In the genomic region with DNA sequence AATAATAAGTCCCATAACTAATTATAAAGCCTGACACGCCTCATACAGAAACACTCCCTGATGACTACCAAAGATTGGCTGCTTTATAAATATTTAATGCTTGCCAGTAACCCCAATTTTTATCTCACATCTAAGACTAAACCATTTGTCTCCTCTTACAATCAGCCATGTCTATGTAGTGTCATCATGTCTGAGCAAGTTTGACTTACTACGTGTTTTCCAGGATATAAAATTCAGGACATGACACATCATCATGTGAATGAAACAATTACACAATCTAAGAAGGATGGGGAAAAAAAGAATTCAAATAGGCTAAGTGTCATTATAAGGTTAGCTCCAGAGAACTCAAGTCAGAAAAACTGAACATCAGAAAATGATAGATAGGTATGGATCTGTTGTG, we compare ENCODE assay signal across 1 cellular context.
TF ChIP-seq lines count a peak whose summit lies in the region.

No MANE protein-coding gene starts in this region.

TF ChIP-seq in HEK293, 187 proteins besides CTCF, POLR2A, EP300 and RAD21 (continued from another document):
- TF ChIP-seq, protein P1, sequence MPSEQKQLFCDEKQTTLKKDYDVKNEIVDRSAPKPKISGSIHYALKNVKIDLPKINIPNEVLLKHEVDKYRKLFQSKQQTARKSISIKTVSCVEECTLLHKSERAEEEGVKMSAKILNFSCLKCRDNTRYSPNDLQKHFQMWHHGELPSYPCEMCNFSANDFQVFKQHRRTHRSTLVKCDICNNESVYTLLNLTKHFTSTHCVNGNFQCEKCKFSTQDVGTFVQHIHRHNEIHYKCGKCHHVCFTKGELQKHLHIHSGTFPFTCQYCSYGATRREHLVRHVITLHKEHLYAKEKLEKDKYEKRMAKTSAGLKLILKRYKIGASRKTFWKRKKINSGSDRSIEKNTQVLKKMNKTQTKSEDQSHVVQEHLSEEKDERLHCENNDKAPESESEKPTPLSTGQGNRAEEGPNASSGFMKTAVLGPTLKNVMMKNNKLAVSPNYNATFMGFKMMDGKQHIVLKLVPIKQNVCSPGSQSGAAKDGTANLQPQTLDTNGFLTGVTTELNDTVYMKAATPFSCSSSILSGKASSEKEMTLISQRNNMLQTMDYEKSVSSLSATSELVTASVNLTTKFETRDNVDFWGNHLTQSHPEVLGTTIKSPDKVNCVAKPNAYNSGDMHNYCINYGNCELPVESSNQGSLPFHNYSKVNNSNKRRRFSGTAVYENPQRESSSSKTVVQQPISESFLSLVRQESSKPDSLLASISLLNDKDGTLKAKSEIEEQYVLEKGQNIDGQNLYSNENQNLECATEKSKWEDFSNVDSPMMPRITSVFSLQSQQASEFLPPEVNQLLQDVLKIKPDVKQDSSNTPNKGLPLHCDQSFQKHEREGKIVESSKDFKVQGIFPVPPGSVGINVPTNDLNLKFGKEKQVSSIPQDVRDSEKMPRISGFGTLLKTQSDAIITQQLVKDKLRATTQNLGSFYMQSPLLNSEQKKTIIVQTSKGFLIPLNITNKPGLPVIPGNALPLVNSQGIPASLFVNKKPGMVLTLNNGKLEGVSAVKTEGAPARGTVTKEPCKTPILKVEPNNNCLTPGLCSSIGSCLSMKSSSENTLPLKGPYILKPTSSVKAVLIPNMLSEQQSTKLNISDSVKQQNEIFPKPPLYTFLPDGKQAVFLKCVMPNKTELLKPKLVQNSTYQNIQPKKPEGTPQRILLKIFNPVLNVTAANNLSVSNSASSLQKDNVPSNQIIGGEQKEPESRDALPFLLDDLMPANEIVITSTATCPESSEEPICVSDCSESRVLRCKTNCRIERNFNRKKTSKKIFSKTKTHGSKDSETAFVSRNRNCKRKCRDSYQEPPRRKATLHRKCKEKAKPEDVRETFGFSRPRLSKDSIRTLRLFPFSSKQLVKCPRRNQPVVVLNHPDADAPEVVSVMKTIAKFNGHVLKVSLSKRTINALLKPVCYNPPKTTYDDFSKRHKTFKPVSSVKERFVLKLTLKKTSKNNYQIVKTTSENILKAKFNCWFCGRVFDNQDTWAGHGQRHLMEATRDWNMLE (tag by site-specific recombination; conservative IDR thresholded peaks at IDR 0.05; ENCODE audit: low read depth): no peak
- no peak for TF ChIP-seq SCRT1 (tag by site-specific recombination; IDR thresholded peaks at IDR 0.05; ENCODE audit: borderline replicate concordance)
- TF ChIP-seq KLF8 (tag by site-specific recombination; IDR thresholded peaks at IDR 0.05): 0 out of 2 replicates have a peak, but pooled peaks have one; percentile 21
- TF ChIP-seq ZNF830 (tag by site-specific recombination; IDR thresholded peaks at IDR 0.05; ENCODE audit: low read depth): no peak
- TF ChIP-seq, protein P2, sequence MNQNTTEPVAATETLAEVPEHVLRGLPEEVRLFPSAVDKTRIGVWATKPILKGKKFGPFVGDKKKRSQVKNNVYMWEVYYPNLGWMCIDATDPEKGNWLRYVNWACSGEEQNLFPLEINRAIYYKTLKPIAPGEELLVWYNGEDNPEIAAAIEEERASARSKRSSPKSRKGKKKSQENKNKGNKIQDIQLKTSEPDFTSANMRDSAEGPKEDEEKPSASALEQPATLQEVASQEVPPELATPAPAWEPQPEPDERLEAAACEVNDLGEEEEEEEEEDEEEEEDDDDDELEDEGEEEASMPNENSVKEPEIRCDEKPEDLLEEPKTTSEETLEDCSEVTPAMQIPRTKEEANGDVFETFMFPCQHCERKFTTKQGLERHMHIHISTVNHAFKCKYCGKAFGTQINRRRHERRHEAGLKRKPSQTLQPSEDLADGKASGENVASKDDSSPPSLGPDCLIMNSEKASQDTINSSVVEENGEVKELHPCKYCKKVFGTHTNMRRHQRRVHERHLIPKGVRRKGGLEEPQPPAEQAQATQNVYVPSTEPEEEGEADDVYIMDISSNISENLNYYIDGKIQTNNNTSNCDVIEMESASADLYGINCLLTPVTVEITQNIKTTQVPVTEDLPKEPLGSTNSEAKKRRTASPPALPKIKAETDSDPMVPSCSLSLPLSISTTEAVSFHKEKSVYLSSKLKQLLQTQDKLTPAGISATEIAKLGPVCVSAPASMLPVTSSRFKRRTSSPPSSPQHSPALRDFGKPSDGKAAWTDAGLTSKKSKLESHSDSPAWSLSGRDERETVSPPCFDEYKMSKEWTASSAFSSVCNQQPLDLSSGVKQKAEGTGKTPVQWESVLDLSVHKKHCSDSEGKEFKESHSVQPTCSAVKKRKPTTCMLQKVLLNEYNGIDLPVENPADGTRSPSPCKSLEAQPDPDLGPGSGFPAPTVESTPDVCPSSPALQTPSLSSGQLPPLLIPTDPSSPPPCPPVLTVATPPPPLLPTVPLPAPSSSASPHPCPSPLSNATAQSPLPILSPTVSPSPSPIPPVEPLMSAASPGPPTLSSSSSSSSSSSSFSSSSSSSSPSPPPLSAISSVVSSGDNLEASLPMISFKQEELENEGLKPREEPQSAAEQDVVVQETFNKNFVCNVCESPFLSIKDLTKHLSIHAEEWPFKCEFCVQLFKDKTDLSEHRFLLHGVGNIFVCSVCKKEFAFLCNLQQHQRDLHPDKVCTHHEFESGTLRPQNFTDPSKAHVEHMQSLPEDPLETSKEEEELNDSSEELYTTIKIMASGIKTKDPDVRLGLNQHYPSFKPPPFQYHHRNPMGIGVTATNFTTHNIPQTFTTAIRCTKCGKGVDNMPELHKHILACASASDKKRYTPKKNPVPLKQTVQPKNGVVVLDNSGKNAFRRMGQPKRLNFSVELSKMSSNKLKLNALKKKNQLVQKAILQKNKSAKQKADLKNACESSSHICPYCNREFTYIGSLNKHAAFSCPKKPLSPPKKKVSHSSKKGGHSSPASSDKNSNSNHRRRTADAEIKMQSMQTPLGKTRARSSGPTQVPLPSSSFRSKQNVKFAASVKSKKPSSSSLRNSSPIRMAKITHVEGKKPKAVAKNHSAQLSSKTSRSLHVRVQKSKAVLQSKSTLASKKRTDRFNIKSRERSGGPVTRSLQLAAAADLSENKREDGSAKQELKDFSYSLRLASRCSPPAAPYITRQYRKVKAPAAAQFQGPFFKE (tag by site-specific recombination; IDR thresholded peaks at IDR 0.05; ENCODE audit: borderline replicate concordance): no peak
- TF ChIP-seq OSR2 (tag by site-specific recombination; IDR thresholded peaks at IDR 0.05): peak; percentile 15; the same call in 1 of the 2 replicates
- peak; percentile 55; the same call in 1 of the 2 replicates for TF ChIP-seq ZBTB17 (tag by site-specific recombination; IDR thresholded peaks at IDR 0.05)
- TF ChIP-seq ZNF335 (tag by site-specific recombination; conservative IDR thresholded peaks at IDR 0.05): no peak
- TF ChIP-seq ZBTB21 (tag by site-specific recombination; IDR thresholded peaks at IDR 0.05): 0 out of 2 replicates have a peak, but pooled peaks have one; percentile 16
- no peak for TF ChIP-seq SP3 (tag by site-specific recombination; IDR thresholded peaks at IDR 0.05)
- no peak for TF ChIP-seq MYNN (tag by site-specific recombination; IDR thresholded peaks at IDR 0.05; ENCODE audit: borderline replicate concordance)
- TF ChIP-seq ZNF610 (tag by site-specific recombination; IDR thresholded peaks at IDR 0.05; ENCODE audit: borderline replicate concordance): no peak
- no peak for TF ChIP-seq ZNF133 (tag by site-specific recombination; IDR thresholded peaks at IDR 0.05)
- TF ChIP-seq PRDM1 (tag by site-specific recombination; IDR thresholded peaks at IDR 0.05): no peak
- no peak for TF ChIP-seq SETDB1 (IDR thresholded peaks at IDR 0.05; ENCODE audit: insufficient read length, low read length)
- TF ChIP-seq, protein P3, sequence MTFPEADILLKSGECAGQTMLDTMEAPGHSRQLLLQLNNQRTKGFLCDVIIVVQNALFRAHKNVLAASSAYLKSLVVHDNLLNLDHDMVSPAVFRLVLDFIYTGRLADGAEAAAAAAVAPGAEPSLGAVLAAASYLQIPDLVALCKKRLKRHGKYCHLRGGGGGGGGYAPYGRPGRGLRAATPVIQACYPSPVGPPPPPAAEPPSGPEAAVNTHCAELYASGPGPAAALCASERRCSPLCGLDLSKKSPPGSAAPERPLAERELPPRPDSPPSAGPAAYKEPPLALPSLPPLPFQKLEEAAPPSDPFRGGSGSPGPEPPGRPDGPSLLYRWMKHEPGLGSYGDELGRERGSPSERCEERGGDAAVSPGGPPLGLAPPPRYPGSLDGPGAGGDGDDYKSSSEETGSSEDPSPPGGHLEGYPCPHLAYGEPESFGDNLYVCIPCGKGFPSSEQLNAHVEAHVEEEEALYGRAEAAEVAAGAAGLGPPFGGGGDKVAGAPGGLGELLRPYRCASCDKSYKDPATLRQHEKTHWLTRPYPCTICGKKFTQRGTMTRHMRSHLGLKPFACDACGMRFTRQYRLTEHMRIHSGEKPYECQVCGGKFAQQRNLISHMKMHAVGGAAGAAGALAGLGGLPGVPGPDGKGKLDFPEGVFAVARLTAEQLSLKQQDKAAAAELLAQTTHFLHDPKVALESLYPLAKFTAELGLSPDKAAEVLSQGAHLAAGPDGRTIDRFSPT (tag by site-specific recombination; IDR thresholded peaks at IDR 0.05): peak; percentile 82
- TF ChIP-seq, protein P4, sequence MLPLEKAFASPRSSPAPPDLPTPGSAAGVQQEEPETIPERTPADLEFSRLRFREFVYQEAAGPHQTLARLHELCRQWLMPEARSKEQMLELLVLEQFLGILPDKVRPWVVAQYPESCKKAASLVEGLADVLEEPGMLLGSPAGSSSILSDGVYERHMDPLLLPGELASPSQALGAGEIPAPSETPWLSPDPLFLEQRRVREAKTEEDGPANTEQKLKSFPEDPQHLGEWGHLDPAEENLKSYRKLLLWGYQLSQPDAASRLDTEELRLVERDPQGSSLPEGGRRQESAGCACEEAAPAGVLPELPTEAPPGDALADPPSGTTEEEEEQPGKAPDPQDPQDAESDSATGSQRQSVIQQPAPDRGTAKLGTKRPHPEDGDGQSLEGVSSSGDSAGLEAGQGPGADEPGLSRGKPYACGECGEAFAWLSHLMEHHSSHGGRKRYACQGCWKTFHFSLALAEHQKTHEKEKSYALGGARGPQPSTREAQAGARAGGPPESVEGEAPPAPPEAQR (tag by site-specific recombination; IDR thresholded peaks at IDR 0.05): no peak
- no peak for TF ChIP-seq ZNF324 (tag by site-specific recombination; IDR thresholded peaks at IDR 0.05)
- TF ChIP-seq ZNF585B (tag by site-specific recombination; IDR thresholded peaks at IDR 0.05): no peak
- TF ChIP-seq, protein P5, sequence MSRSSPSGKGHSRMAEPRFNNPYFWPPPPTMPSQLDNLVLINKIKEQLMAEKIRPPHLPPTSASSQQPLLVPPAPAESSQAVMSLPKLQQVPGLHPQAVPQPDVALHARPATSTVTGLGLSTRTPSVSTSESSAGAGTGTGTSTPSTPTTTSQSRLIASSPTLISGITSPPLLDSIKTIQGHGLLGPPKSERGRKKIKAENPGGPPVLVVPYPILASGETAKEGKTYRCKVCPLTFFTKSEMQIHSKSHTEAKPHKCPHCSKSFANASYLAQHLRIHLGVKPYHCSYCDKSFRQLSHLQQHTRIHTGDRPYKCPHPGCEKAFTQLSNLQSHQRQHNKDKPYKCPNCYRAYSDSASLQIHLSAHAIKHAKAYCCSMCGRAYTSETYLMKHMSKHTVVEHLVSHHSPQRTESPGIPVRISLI (tag by site-specific recombination; IDR thresholded peaks at IDR 0.05): peak; percentile 64; the same call in 1 of the 2 replicates
